9 cellular contexts compared by ENCODE assay signal in genomic region chr9:111298831-111299603, GRCh38. TPM values are rescaled to one million over a fixed set of nuclear protein-coding genes. Genes with fewer than 3 reads are reported as not detected.
DNase-seq lines count a peak whose midpoint lies in the region; ATAC-seq and TF ChIP-seq lines count a peak whose summit lies in the region.
"Had no signal": no experiment of that assay in that cellular context is flagged by ENCODE, and none has a peak within 500 bp of the region (broad histone marks: within the 10 kb centered on the region; RNA-seq: fewer than 3 reads in every experiment).

No MANE protein-coding gene starts in this region.

- no peaks in the 10 kb centered on the region for H3K36me3 Mint-ChIP-seq in activated CD4-positive, alpha-beta memory T cell treated with anti-CD3 and anti-CD28 coated beads for 36 hours

- ATAC-seq in HG02759 (IDR thresholded peaks at IDR 0.05; ENCODE audit: unreplicated experiment): peak; percentile 44
- no peak for ATAC-seq in activated CD4-positive, CD25-positive, alpha-beta regulatory T cell treated with anti-CD3 and anti-CD28 coated beads, Interleukin-2, amount 50 U/mL, for 24 hours

- H3K4me3 Mint-ChIP-seq in activated CD4-positive, alpha-beta memory T cell treated with anti-CD3 and anti-CD28 coated beads for 36 hours: no peak overlapping the region

- H3K4me1 Mint-ChIP-seq in activated CD4-positive, alpha-beta memory T cell treated with anti-CD3 and anti-CD28 coated beads for 36 hours (ENCODE audit: low read depth): no peaks in the 10 kb centered on the region

- H3K4me3 ChIP-seq in cardiac fibroblast (replicated peaks in 1 of 2; ENCODE audit: low read depth in 2 of 2, low read length in 2 of 2) (no peak overlapping the region), kidney epithelial cell (ENCODE audit: low read depth, low read length) (no peak overlapping the region)

- H3K27me3 Mint-ChIP-seq in activated CD4-positive, alpha-beta memory T cell treated with anti-CD3 and anti-CD28 coated beads for 36 hours: peaks cover 3% of the 10 kb centered on the region

- no peaks in the 10 kb centered on the region for H3K27me3 ChIP-seq in kidney epithelial cell (ENCODE audit: control insufficient read depth, insufficient read depth, low read length)

- DNase-seq in DMS53 treated with DMSO at 0.1 percent for 48 hours (lab: John Stamatoyannopoulos, UW; ENCODE audit: unreplicated experiment) (peak; percentile 17), NCI-H748 treated with DMSO at 0.1 percent for 48 hours (lab: John Stamatoyannopoulos, UW) (peak; percentile 63), cardiac fibroblast (ENCODE audit: low read depth in 2 of 2) (peak; percentile 83 to 86), kidney epithelial cell (ENCODE audit: low read depth) (peak; percentile 28), substantia nigra (lab: John Stamatoyannopoulos, UW) (peak in 24 of 49 donors; percentile 2 to 55 (median 18))
- DNase-seq in activated CD4-positive, alpha-beta memory T cell treated with anti-CD3 and anti-CD28 coated beads for 36 hours: no peak

- POLR2A ChIA-PET in activated CD4-positive, alpha-beta memory T cell treated with anti-CD3 and anti-CD28 coated beads for 36 hours (lab: Charles Lee): no interaction called here

- peak overlapping the region; percentile 88 for H3K27ac ChIP-seq in substantia nigra (ENCODE audit: low read depth, low read length, poor library complexity, severe bottlenecking)

- no peaks in the 10 kb centered on the region for H3K36me3 ChIP-seq in kidney epithelial cell (ENCODE audit: control insufficient read depth, insufficient read depth, low read length)

- intact Hi-C loops in activated CD4-positive, alpha-beta memory T cell treated with anti-CD3 and anti-CD28 coated beads for 36 hours (cut with micrococcal nuclease): loop anchor here (1.0 to 5.0 kb wide), 3 partner anchors 262 to 1116 kb away; partner anchors contain the start of gene LPAR1

- TF ChIP-seq CTCF in cardiac fibroblast (IDR thresholded peaks at IDR 0.05; ENCODE audit: low read depth, low read length): peak; percentile 60
- TF ChIP-seq CTCF in kidney epithelial cell (IDR thresholded peaks at IDR 0.05; ENCODE audit: insufficient read depth, low read length, poor library complexity, severe bottlenecking): peak; percentile 67

- no peak overlapping the region for H3K27ac Mint-ChIP-seq in activated CD4-positive, alpha-beta memory T cell treated with anti-CD3 and anti-CD28 coated beads for 36 hours

- H3K9me3 Mint-ChIP-seq in activated CD4-positive, alpha-beta memory T cell treated with anti-CD3 and anti-CD28 coated beads for 36 hours: peaks cover 5% of the 10 kb centered on the region

- CTCF ChIA-PET in activated CD4-positive, alpha-beta memory T cell treated with anti-CD3 and anti-CD28 coated beads for 36 hours (lab: Charles Lee): interaction anchor here (0.7 to 1.4 kb wide), 3 partner anchors 8 to 676 kb away, joined by 3 to 6 read pairs (median 4); no protein-coding TSS in a partner anchor

RNA-seq across cellular contexts. Expression of gene OR2K2, which starts 31.0 kb away (rescaled TPM):
- total RNA-seq in kidney epithelial cell: 0.08 TPM in 1 of 2 replicates, not detected in the other
- total RNA-seq in activated CD4-positive, alpha-beta memory T cell treated with anti-CD3 and anti-CD28 coated beads for 36 hours: not detected
- total RNA-seq: activated CD8-positive, alpha-beta memory T cell treated with anti-CD3 and anti-CD28 coated beads for 36 hours had no signal
